ENCODE assay signal across 1 cellular context in genomic region chr2:157627594-157628281, GRCh38.
TF ChIP-seq lines count a peak whose summit lies in the region.

No MANE protein-coding gene starts in this region.

TF ChIP-seq in H1, 55 proteins besides CTCF, POLR2A, EP300 and RAD21:
- no peak for TF ChIP-seq CBX5 (IDR thresholded peaks at IDR 0.05; ENCODE audit: low read depth, low read length)
- peak; percentile 73; the same call in 1 of the 2 replicates for TF ChIP-seq SUZ12 (IDR thresholded peaks at IDR 0.05; ENCODE audit: low read length)
- TF ChIP-seq CHD1 (IDR thresholded peaks at IDR 0.05; ENCODE audit: low read depth, low read length), result no peak
- no peak for TF ChIP-seq NANOG (IDR thresholded peaks at IDR 0.05; ENCODE audit: insufficient read depth, low read depth, low read length, poor library complexity, severe bottlenecking)
- no peak for TF ChIP-seq CHD7 (IDR thresholded peaks at IDR 0.05; ENCODE audit: insufficient replicate concordance, low read length)
- no peak for TF ChIP-seq E2F6 (IDR thresholded peaks at IDR 0.05)
- no peak for TF ChIP-seq MAX (IDR thresholded peaks at IDR 0.05)
- no peak for TF ChIP-seq MAFK (IDR thresholded peaks at IDR 0.05; ENCODE audit: low read depth, low read length)
- no peak for TF ChIP-seq ASH2L (IDR thresholded peaks at IDR 0.05; ENCODE audit: low read length)
- TF ChIP-seq TEAD4 (IDR thresholded peaks at IDR 0.05; ENCODE audit: low read depth, low read length), result no peak
- TF ChIP-seq ATF3 (IDR thresholded peaks at IDR 0.05; ENCODE audit: insufficient read depth, low read depth, low read length), result no peak
- TF ChIP-seq GTF2F1 (IDR thresholded peaks at IDR 0.05; ENCODE audit: borderline replicate concordance, low read depth, low read length), result no peak
- TF ChIP-seq EZH2 (IDR thresholded peaks at IDR 0.05; ENCODE audit: low read depth, low read length, severe bottlenecking), result peak; percentile 80
- no peak for TF ChIP-seq KDM4A (IDR thresholded peaks at IDR 0.05; ENCODE audit: low read depth, low read length, severe bottlenecking)
- peak; percentile 63 for TF ChIP-seq RNF2 (IDR thresholded peaks at IDR 0.05; ENCODE audit: borderline replicate concordance, low read depth, low read length, missing control alignments, poor library complexity, severe bottlenecking)
- no peak for TF ChIP-seq TAF1 (IDR thresholded peaks at IDR 0.05; ENCODE audit: low read depth, low read length)
- TF ChIP-seq GABPA (IDR thresholded peaks at IDR 0.05; ENCODE audit: borderline replicate concordance, insufficient read depth, low read length), result no peak
- TF ChIP-seq FOSL1 (IDR thresholded peaks at IDR 0.05; ENCODE audit: insufficient read depth, low read depth, low read length), result no peak
- TF ChIP-seq RFX5 (IDR thresholded peaks at IDR 0.05; ENCODE audit: borderline replicate concordance, low read depth, low read length), result no peak
- TF ChIP-seq CEBPB (IDR thresholded peaks at IDR 0.05; ENCODE audit: low read depth, low read length), result no peak
- no peak for TF ChIP-seq TCF12 (IDR thresholded peaks at IDR 0.05; ENCODE audit: low read depth, low read length)
